ENCODE assay signal across 19 cellular contexts in the genomic region with DNA sequence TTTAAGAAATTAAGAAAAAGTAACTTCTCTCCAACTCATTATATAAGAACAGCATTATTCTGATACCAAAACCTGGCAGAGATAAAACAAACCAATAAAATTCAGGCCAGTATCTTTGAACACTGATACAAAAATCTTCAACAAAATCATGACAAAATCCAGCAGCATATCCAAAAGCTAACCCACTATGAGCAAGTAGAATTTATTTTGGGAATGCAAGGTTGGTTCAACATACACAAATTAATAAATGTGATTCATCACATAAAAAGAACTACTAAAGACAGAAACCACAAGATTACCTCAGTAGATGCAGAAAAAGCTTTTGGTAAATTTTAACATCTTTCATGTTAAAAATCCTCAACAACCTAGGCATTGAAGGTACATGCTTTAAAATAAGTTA.
"Had no signal": no experiment of that assay in that cellular context is flagged by ENCODE, and none has a peak within 500 bp of the region (broad histone marks: within the 10 kb centered on the region; RNA-seq: fewer than 3 reads in every experiment).

No MANE protein-coding gene starts in this region.

- DNase-seq: gastrocnemius medialis; left lung; lower lobe of right lung; psoas muscle; retina; right lobe of liver; stimulated activated CD4-positive, alpha-beta T cell treated with anti-CD3 and anti-CD28 coated beads, Interleukin-2, amount 100 ng/mL, for 24 hours; stimulated activated CD4-positive, alpha-beta T cell treated with anti-CD3 and anti-CD28 coated beads, Interleukin-4, amount 100 ng/mL, for 4 hours; stimulated activated naive B cell treated with anti-CD40 and anti-IgM and Interleukin-4, amounts not matched to agents 10 μg/mL and 1 μg/mL and 100 μg/mL, for 72 hours; stimulated activated naive CD8-positive, alpha-beta T cell treated with anti-CD3 and anti-CD28 coated beads, Interleukin-15, amount 100 ng/mL, for 72 hours; testis had no signal

- H3K4me3 Mint-ChIP-seq: dendritic cell treated with granulocyte-macrophage colony-stimulating factor and Interleukin-4, amounts not matched to agents 40 ng/mL and 50 ng/mL, for 4 days; memory B cell; mesothelial cell of epicardium; nephron; stimulated activated naive B cell treated with anti-CD40 and anti-IgM and Interleukin-4, amounts not matched to agents 10 μg/mL and 1 μg/mL and 100 μg/mL, for 72 hours; stimulated activated naive CD8-positive, alpha-beta T cell treated with anti-CD3 and anti-CD28 coated beads, Interleukin-15, amount 100 ng/mL, for 72 hours had no signal

- H3K27ac ChIP-seq: epithelial cell of prostate, esophagus muscularis mucosa, gastrocnemius medialis, left lung, lower lobe of right lung, parathyroid adenoma, psoas muscle, right lobe of liver, testis, tibial nerve had no signal

- H3K27ac Mint-ChIP-seq: dendritic cell treated with granulocyte-macrophage colony-stimulating factor and Interleukin-4, amounts not matched to agents 40 ng/mL and 50 ng/mL, for 4 days; memory B cell; mesothelial cell of epicardium; nephron; stimulated activated naive B cell treated with anti-CD40 and anti-IgM and Interleukin-4, amounts not matched to agents 10 μg/mL and 1 μg/mL and 100 μg/mL, for 72 hours; stimulated activated naive CD8-positive, alpha-beta T cell treated with anti-CD3 and anti-CD28 coated beads, Interleukin-15, amount 100 ng/mL, for 72 hours had no signal

- H3K27me3 Mint-ChIP-seq: dendritic cell treated with granulocyte-macrophage colony-stimulating factor and Interleukin-4, amounts not matched to agents 40 ng/mL and 50 ng/mL, for 4 days; memory B cell; stimulated activated naive B cell treated with anti-CD40 and anti-IgM and Interleukin-4, amounts not matched to agents 10 μg/mL and 1 μg/mL and 100 μg/mL, for 72 hours; stimulated activated naive CD8-positive, alpha-beta T cell treated with anti-CD3 and anti-CD28 coated beads, Interleukin-15, amount 100 ng/mL, for 72 hours had no signal

- H3K4me1 ChIP-seq: left lung, lower lobe of right lung, psoas muscle, right lobe of liver, testis, tibial nerve had no signal

- H3K9me3 ChIP-seq: gastrocnemius medialis, testis had no signal

- ATAC-seq: gastrocnemius medialis; left lung; lower lobe of right lung; psoas muscle; right lobe of liver; stimulated activated naive B cell treated with anti-CD40 and anti-IgM and Interleukin-4, amounts not matched to agents 10 μg/mL and 1 μg/mL and 100 μg/mL, for 72 hours; stimulated activated naive CD8-positive, alpha-beta T cell treated with anti-CD3 and anti-CD28 coated beads, Interleukin-15, amount 100 ng/mL, for 72 hours had no signal

- H3K4me3 ChIP-seq: esophagus muscularis mucosa, left lung, lower lobe of right lung, psoas muscle, right lobe of liver, testis, tibial nerve had no signal

- H3K4me1 Mint-ChIP-seq: mesothelial cell of epicardium, nephron had no signal

- H3K27me3 ChIP-seq: esophagus muscularis mucosa, gastrocnemius medialis, left lung, right lobe of liver, testis, tibial nerve had no signal
